In the genomic region with DNA sequence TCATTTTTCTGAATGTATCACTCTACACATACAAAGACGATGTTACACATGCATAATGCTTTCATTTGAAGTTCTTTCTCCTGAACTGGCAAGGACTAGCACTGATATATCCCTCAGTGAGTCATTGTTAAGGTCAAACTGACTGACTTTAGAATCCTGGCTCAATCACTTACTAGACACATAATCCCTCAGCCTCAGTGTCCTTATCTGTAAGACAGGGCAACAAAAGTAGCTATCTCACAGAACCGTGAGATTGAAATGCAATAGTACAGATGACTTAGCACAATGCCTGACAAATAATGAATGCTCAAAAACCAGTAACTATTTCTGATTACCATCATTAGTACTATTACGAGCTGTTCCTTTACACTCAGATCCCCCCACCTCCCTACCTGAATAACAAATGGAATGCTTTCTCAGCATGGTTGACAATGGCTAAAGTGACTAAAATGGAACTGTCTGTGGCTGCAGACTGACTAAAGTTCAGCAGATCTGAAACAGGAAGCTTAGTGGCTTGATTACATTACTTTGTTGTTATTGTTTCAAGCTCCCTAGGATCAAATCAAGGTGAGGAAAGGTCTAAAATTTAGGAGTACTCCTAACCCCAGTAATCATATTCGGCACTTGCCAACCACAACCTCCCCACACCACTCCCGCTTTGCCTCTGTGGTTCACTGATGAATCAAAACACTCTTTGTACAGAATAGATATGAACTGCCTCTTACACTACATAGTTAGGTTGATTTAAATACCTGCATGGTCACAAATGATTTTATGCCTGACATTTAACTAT, we compare ENCODE assay signal across 8 cellular contexts. TPM values are rescaled to one million over a fixed set of nuclear protein-coding genes. Genes with fewer than 3 reads are reported as not detected.
A peak's percentile ranks its signal among the peaks of the same experiment; 100 is the strongest.
DNase-seq lines count a peak whose midpoint lies in the region; ATAC-seq and TF ChIP-seq lines count a peak whose summit lies in the region.

No MANE protein-coding gene starts in this region.

- intact Hi-C loops in esophagus squamous epithelium (cut with DNase I), result no loop called here

- no peaks in the 10 kb centered on the region for H3K9me3 ChIP-seq in T-helper 17 cell (ENCODE audit: control insufficient read depth, low read length, poor library complexity, severe bottlenecking)
- no peaks in the 10 kb centered on the region for H3K9me3 ChIP-seq in esophagus squamous epithelium
- H3K9me3 ChIP-seq in right atrium auricular region, result no peaks in the 10 kb centered on the region

- no peaks in the 10 kb centered on the region for H3K27me3 Mint-ChIP-seq in HFFc6 (ENCODE audit: insufficient read depth)
- H3K27me3 Mint-ChIP-seq in T-helper 17 cell, result no peaks in the 10 kb centered on the region

- H3K27me3 ChIP-seq in esophagus squamous epithelium (peaks cover 0 to 6% (median 0%) of the 10 kb centered on the region in 4 donors), right atrium auricular region (no peaks in the 10 kb centered on the region)

- H3K36me3 Mint-ChIP-seq in HFFc6 (ENCODE audit: low read depth), result peaks cover 5% of the 10 kb centered on the region; the same call in 1 of the 2 replicates
- peaks cover 5% of the 10 kb centered on the region for H3K36me3 Mint-ChIP-seq in T-helper 17 cell (ENCODE audit: low read depth)

- DNase-seq in HFFc6 (no peak), T-helper 17 cell (no peak), iris pigment epithelial cell (ENCODE audit: low read depth) (peak; percentile 86), esophagus squamous epithelium (lab: John Stamatoyannopoulos, UW) (no peak), NCI-H748 treated with DMSO at 0.1 percent for 48 hours (lab: John Stamatoyannopoulos, UW) (no peak), right atrium auricular region (ENCODE audit: low spot score) (no peak), NOMO-1 treated with DMSO at 0.1 percent for 48 hours (lab: John Stamatoyannopoulos, UW; ENCODE audit: unreplicated experiment) (no peak)

- no peak overlapping the region for H3K27ac ChIP-seq in esophagus squamous epithelium
- H3K27ac ChIP-seq in right atrium auricular region, result no peak overlapping the region

- no peak overlapping the region for H3K4me3 Mint-ChIP-seq in HFFc6
- no peak overlapping the region for H3K4me3 Mint-ChIP-seq in T-helper 17 cell

- peak; percentile 82 for ATAC-seq in GM18907 (IDR thresholded peaks at IDR 0.05; ENCODE audit: unreplicated experiment)
- no peak for ATAC-seq in T-helper 17 cell

- H3K36me3 ChIP-seq in esophagus squamous epithelium, result peaks cover 0 to 40% (median 0%) of the 10 kb centered on the region in 3 donors
- H3K36me3 ChIP-seq in right atrium auricular region, result peaks cover 12% of the 10 kb centered on the region

- 73 to 77% methylated on average over 5 of the region's 5 CpGs for WGBS in esophagus squamous epithelium, 2 donors

- H3K4me1 ChIP-seq in esophagus squamous epithelium, result peaks cover 0 to 13% (median 0%) of the 10 kb centered on the region in 3 donors
- peaks cover 0 to 10% of the 10 kb centered on the region in 2 donors for H3K4me1 ChIP-seq in right atrium auricular region

- no peak for TF ChIP-seq POLR2A in esophagus squamous epithelium (IDR thresholded peaks at IDR 0.05)

- H3K4me3 ChIP-seq in esophagus squamous epithelium, result no peak overlapping the region
- no peak overlapping the region for H3K4me3 ChIP-seq in right atrium auricular region

- H3K4me1 Mint-ChIP-seq in HFFc6 (ENCODE audit: low read depth), result peaks cover 14% of the 10 kb centered on the region
- peaks cover 5% of the 10 kb centered on the region for H3K4me1 Mint-ChIP-seq in T-helper 17 cell

- H3K9me3 Mint-ChIP-seq in HFFc6, result no peaks in the 10 kb centered on the region

- H3K27ac Mint-ChIP-seq in HFFc6 (peak overlapping the region; percentile 1; the same call in 1 of the 2 replicates), T-helper 17 cell (peak overlapping the region; percentile 29)

- no peak for TF ChIP-seq CTCF in HFFc6 (IDR thresholded peaks at IDR 0.05)
- no peak for TF ChIP-seq CTCF in esophagus squamous epithelium (IDR thresholded peaks at IDR 0.05)
- TF ChIP-seq CTCF in right atrium auricular region (IDR thresholded peaks at IDR 0.05), result no peak

RNA-seq across cellular contexts. Expression of gene CACNB4, which starts 35.8 kb away (rescaled TPM):
- total RNA-seq in HFFc6 (2021; fragmentation: NEBNext Ultra II Directional; extraction: Animal tissue kit (Norgen Biotek cat#: 25700)), result under 1 TPM in 3 of 6 experiments, not detected in 3; 0.05 to 0.23 (median 0.21) TPM
- total RNA-seq in T-helper 17 cell (under 1 TPM; 0.37 to 0.65 TPM), esophagus squamous epithelium (10 to 100 TPM in 1 of 4 donors, 1 to 10 TPM in 3; 6.1 to 11.1 (median 7.2) TPM), right atrium auricular region (under 1 TPM; 0.37 to 0.90 TPM)

RNA-seq across cellular contexts. Expression of gene STAM2, which starts 40.9 kb away (rescaled TPM):
- 10 to 100 TPM; 33.4 to 40.3 (median 38.5) TPM for total RNA-seq in HFFc6 (2021; fragmentation: NEBNext Ultra II Directional; extraction: Animal tissue kit (Norgen Biotek cat#: 25700))
- total RNA-seq in T-helper 17 cell, result 10 to 100 TPM; 11.2 to 12.2 TPM
- total RNA-seq in esophagus squamous epithelium, result 10 to 100 TPM; 18.8 to 37.0 (median 33.9) TPM
- 10 to 100 TPM; 26.8 to 27.3 TPM for total RNA-seq in right atrium auricular region
